11 cellular contexts compared by ENCODE assay signal in genomic region chr6:34961082-34961481, GRCh38.
"Had no signal": no experiment of that assay in that cellular context is flagged by ENCODE, and none has a peak within 500 bp of the region (broad histone marks: within the 10 kb centered on the region; RNA-seq: fewer than 3 reads in every experiment).

No MANE protein-coding gene starts in this region.

- H3K9me3 Mint-ChIP-seq: activated CD4-positive, alpha-beta T cell treated with anti-CD3 and anti-CD28 coated beads, Interleukin-2, amount 10 ng/mL, durations not matched to agents 7 days and 5 days; activated naive CD4-positive, alpha-beta T cell treated with anti-CD3 and anti-CD28 coated beads, Interleukin-2, amount 50 U/mL, for 72 hours; brain; naive thymus-derived CD8-positive, alpha-beta T cell; T-cell; WTC11 had no signal

- H3K27me3 Mint-ChIP-seq: activated CD4-positive, alpha-beta T cell treated with anti-CD3 and anti-CD28 coated beads, Interleukin-2, amount 10 ng/mL, durations not matched to agents 7 days and 5 days; brain; naive thymus-derived CD8-positive, alpha-beta T cell; T-cell had no signal

- DNase-seq: activated CD4-positive, alpha-beta T cell treated with anti-CD3 and anti-CD28 coated beads, Interleukin-2, amount 10 ng/mL, durations not matched to agents 7 days and 5 days; amygdala; cerebellar nuclear complex; naive thymus-derived CD8-positive, alpha-beta T cell; occipital lobe; stimulated activated CD4-positive, alpha-beta T cell treated with anti-CD3 and anti-CD28 coated beads, Interleukin-4, amount 100 ng/mL, for 24 hours; T-cell had no signal

- H3K36me3 Mint-ChIP-seq: activated naive CD4-positive, alpha-beta T cell treated with anti-CD3 and anti-CD28 coated beads, Interleukin-2, amount 50 U/mL, for 72 hours; T-cell; WTC11 had no signal

- H3K4me3 Mint-ChIP-seq: activated CD4-positive, alpha-beta T cell treated with anti-CD3 and anti-CD28 coated beads, Interleukin-2, amount 10 ng/mL, durations not matched to agents 7 days and 5 days; brain; naive thymus-derived CD8-positive, alpha-beta T cell; T-cell; WTC11 had no signal

- H3K27ac Mint-ChIP-seq: activated CD4-positive, alpha-beta T cell treated with anti-CD3 and anti-CD28 coated beads, Interleukin-2, amount 10 ng/mL, durations not matched to agents 7 days and 5 days; activated naive CD4-positive, alpha-beta T cell treated with anti-CD3 and anti-CD28 coated beads, Interleukin-2, amount 50 U/mL, for 72 hours; brain had no signal

- ATAC-seq: activated naive CD4-positive, alpha-beta T cell treated with anti-CD3 and anti-CD28 coated beads, Interleukin-2, amount 50 U/mL, for 72 hours; esophagus mucosa; naive thymus-derived CD8-positive, alpha-beta T cell; WTC11 had no signal
